33 cellular contexts compared by ENCODE assay signal in genomic region chr11:64072871-64073270, GRCh38. TPM values are rescaled to one million over a fixed set of nuclear protein-coding genes. Genes with fewer than 3 reads are reported as not detected.
"Had no signal": no experiment of that assay in that cellular context is flagged by ENCODE, and none has a peak within 500 bp of the region (broad histone marks: within the 10 kb centered on the region; RNA-seq: fewer than 3 reads in every experiment).

No MANE protein-coding gene starts in this region.

- H3K27ac ChIP-seq: cardiac muscle cell, KMS-11, Peyer's patch had no signal

- H3K27ac Mint-ChIP-seq: activated CD4-positive, alpha-beta memory T cell treated with anti-CD3 and anti-CD28 coated beads for 36 hours; activated CD8-positive, alpha-beta memory T cell treated with anti-CD3 and anti-CD28 coated beads, Interleukin-2, amount 10 ng/mL, durations not matched to agents 7 days and 5 days; activated naive CD4-positive, alpha-beta T cell treated with anti-CD3 and anti-CD28 coated beads, Interleukin-2, amount 10 ng/mL, durations not matched to agents 7 days and 5 days; activated naive CD8-positive, alpha-beta T cell had no signal

- H3K27me3 ChIP-seq: cardiac muscle cell, Peyer's patch had no signal

- H3K4me1 ChIP-seq: Peyer's patch had no signal

- H3K9me3 ChIP-seq: Peyer's patch had no signal

- H3K27me3 Mint-ChIP-seq: activated CD4-positive, alpha-beta memory T cell treated with anti-CD3 and anti-CD28 coated beads for 36 hours; activated CD8-positive, alpha-beta memory T cell treated with anti-CD3 and anti-CD28 coated beads, Interleukin-2, amount 10 ng/mL, durations not matched to agents 7 days and 5 days; activated naive CD4-positive, alpha-beta T cell treated with anti-CD3 and anti-CD28 coated beads, Interleukin-2, amount 10 ng/mL, durations not matched to agents 7 days and 5 days; activated naive CD8-positive, alpha-beta T cell had no signal

- H3K9me3 Mint-ChIP-seq: activated CD4-positive, alpha-beta memory T cell treated with anti-CD3 and anti-CD28 coated beads for 36 hours; activated naive CD4-positive, alpha-beta T cell treated with anti-CD3 and anti-CD28 coated beads, Interleukin-2, amount 10 ng/mL, durations not matched to agents 7 days and 5 days had no signal

- H3K36me3 Mint-ChIP-seq: activated CD4-positive, alpha-beta memory T cell treated with anti-CD3 and anti-CD28 coated beads for 36 hours; activated CD8-positive, alpha-beta memory T cell treated with anti-CD3 and anti-CD28 coated beads, Interleukin-2, amount 10 ng/mL, durations not matched to agents 7 days and 5 days; activated naive CD4-positive, alpha-beta T cell treated with anti-CD3 and anti-CD28 coated beads, Interleukin-2, amount 10 ng/mL, durations not matched to agents 7 days and 5 days; activated naive CD8-positive, alpha-beta T cell had no signal

- H3K36me3 ChIP-seq: cardiac muscle cell, Peyer's patch had no signal

- DNase-seq: activated CD4-positive, alpha-beta memory T cell treated with anti-CD3 and anti-CD28 coated beads for 36 hours; activated CD4-positive, alpha-beta T cell treated with anti-CD3 and anti-CD28 coated beads, Interleukin-2, amount 50 U/mL, for 1 hour; activated CD8-positive, alpha-beta memory T cell treated with anti-CD3 and anti-CD28 coated beads, Interleukin-2, amount 10 ng/mL, durations not matched to agents 7 days and 5 days; activated CD8-positive, alpha-beta memory T cell treated with anti-CD3 and anti-CD28 coated beads, Interleukin-2, amount 50 U/mL, for 48 hours; activated effector memory CD4-positive, alpha-beta T cell treated with Interleukin-2 at 50 U/mL for 16 hours; activated naive CD4-positive, alpha-beta T cell treated with anti-CD3 and anti-CD28 coated beads, Interleukin-2, amount 10 ng/mL, durations not matched to agents 7 days and 5 days; activated T-cell treated with anti-CD3 and anti-CD28 coated beads, Interleukin-2, amount 50 U/mL, for 48 hours; amniotic stem cell; aorta; MM.1S; MV-4-11; NCI-H1092 treated with DMSO at 0.1 percent for 48 hours; NCI-H146; NCI-H187; NCI-H2029 treated with DMSO at 0.1 percent for 48 hours; NCI-H2107; NCI-H2171; NCI-H510A; NCI-H526; NCI-H748 treated with DMSO at 0.1 percent for 48 hours; NK-92 treated with Interleukin-12 subunit alpha and Interleukin-12 subunit beta, amount 100 ng/mL, for 24 hours; PC-3; Peyer's patch; RPMI8226; SHP77 treated with DMSO at 0.1 percent for 48 hours; T1000 had no signal

- H3K4me3 Mint-ChIP-seq: activated CD4-positive, alpha-beta memory T cell treated with anti-CD3 and anti-CD28 coated beads for 36 hours; activated CD8-positive, alpha-beta memory T cell treated with anti-CD3 and anti-CD28 coated beads, Interleukin-2, amount 10 ng/mL, durations not matched to agents 7 days and 5 days; activated naive CD4-positive, alpha-beta T cell treated with anti-CD3 and anti-CD28 coated beads, Interleukin-2, amount 10 ng/mL, durations not matched to agents 7 days and 5 days; activated naive CD8-positive, alpha-beta T cell had no signal

- H3K4me3 ChIP-seq: cardiac muscle cell, Peyer's patch had no signal

RNA-seq across cellular contexts. Expression of gene FLRT1, which starts 37.1 kb away (rescaled TPM):
- total RNA-seq: activated CD8-positive, alpha-beta memory T cell treated with anti-CD3 and anti-CD28 coated beads, Interleukin-2, amount 10 ng/mL, durations not matched to agents 7 days and 5 days; LHCN-M2; PC-3; SK-MEL-5; T-helper 1 cell treated with Interleukin-12 subunit alpha and Interleukin-12 subunit beta and Interleukin-4 antibody, amounts not matched to agents 30 ng/mL and 1 ng/mL, for 36 hours; T-helper 2 cell treated with Interferon-gamma antibody and Interleukin-4, amounts not matched to agents 100 ng/mL and 5 ng/mL, for 36 hours had no signal
